10 cellular contexts compared by ENCODE assay signal in genomic region chr16:28443943-28444342, GRCh38. TPM values are rescaled to one million over a fixed set of nuclear protein-coding genes. Genes with fewer than 3 reads are reported as not detected.
"Had no signal": no experiment of that assay in that cellular context is flagged by ENCODE, and none has a peak within 500 bp of the region (broad histone marks: within the 10 kb centered on the region; RNA-seq: fewer than 3 reads in every experiment).

No MANE protein-coding gene starts in this region.

RNA-seq across cellular contexts. Expression of gene NPIPB7, which starts 28.2 kb away (rescaled TPM):
- total RNA-seq: stomach, subcutaneous adipose tissue, suprapubic skin, thoracic aorta, thyroid gland, tibial nerve, upper lobe of right lung, ureter, urinary bladder, vagina had no signal
- polyA plus RNA-seq: urinary bladder had no signal
